ENCODE assay signal across 11 cellular contexts in genomic region chr17:76447931-76448652, GRCh38. TPM values are rescaled to one million over a fixed set of nuclear protein-coding genes. Genes with fewer than 3 reads are reported as not detected.
DNase-seq lines count a peak whose midpoint lies in the region; TF ChIP-seq lines count a peak whose summit lies in the region.
"Had no signal": no experiment of that assay in that cellular context is flagged by ENCODE, and none has a peak within 500 bp of the region (broad histone marks: within the 10 kb centered on the region; RNA-seq: fewer than 3 reads in every experiment).

No MANE protein-coding gene starts in this region.

- no peak overlapping the region for H3K27ac ChIP-seq in BLaER1
- peak overlapping the region; percentile 28; the same call in 1 of the 2 replicates for H3K27ac ChIP-seq in RWPE1
- H3K27ac ChIP-seq in left ventricle myocardium inferior (replicated peaks), result peak overlapping the region; percentile 94
- H3K27ac ChIP-seq in H9 (ENCODE audit: insufficient read length, low read depth, low read length), result no peak overlapping the region

- peaks cover 51% of the 10 kb centered on the region; the same call in 1 of the 2 replicates for H3K79me2 ChIP-seq in H9 (ENCODE audit: insufficient read depth, low read length)

- peaks cover 94% of the 10 kb centered on the region for H4K20me1 ChIP-seq in BLaER1
- H4K20me1 ChIP-seq in H9 (ENCODE audit: control insufficient read depth, insufficient read depth, insufficient read length), result no peaks in the 10 kb centered on the region

- TF ChIP-seq CTCF in RWPE1 (conservative IDR thresholded peaks at IDR 0.05; ENCODE audit: low read depth) (no peak), left ventricle myocardium inferior (IDR thresholded peaks at IDR 0.05; ENCODE audit: borderline replicate concordance) (no peak), H9 (conservative IDR thresholded peaks at IDR 0.05) (no peak)

- no peak overlapping the region for H3K4me3 ChIP-seq in BLaER1
- H3K4me3 ChIP-seq in left ventricle myocardium inferior, result peak overlapping the region; percentile 32
- H3K4me3 ChIP-seq in MG63, result no peak overlapping the region

- H3K9ac ChIP-seq in BLaER1 (no peak overlapping the region), H9 (ENCODE audit: extremely low read depth, insufficient read length, low read length) (no peak overlapping the region)

- DNase-seq in A172 (ENCODE audit: low spot score) (peak; percentile 45), RWPE1 (ENCODE audit: low spot score) (no peak), left ventricle myocardium inferior (no peak), H9 (no peak), NCI-H446 treated with DMSO at 0.1 percent for 48 hours (lab: John Stamatoyannopoulos, UW) (no peak), T1000 (lab: John Stamatoyannopoulos, UW) (no peak), MG63 (no peak)
- DNase-seq: DMS153, NCI-H1436 had no signal

- H2BK120ac ChIP-seq in H9 (ENCODE audit: low read depth, low read length, poor library complexity, severe bottlenecking), result no peak overlapping the region

- H3K18ac ChIP-seq in H9 (ENCODE audit: insufficient read length, low read depth, low read length), result no peak overlapping the region

- H2BK5ac ChIP-seq in H9 (ENCODE audit: insufficient read length, low read length), result no peak overlapping the region

- H4K8ac ChIP-seq in H9 (replicated peaks; ENCODE audit: insufficient read length, low read depth, low read length), result no peak overlapping the region

- H3K9me3 Mint-ChIP-seq in H9, result no peaks in the 10 kb centered on the region; a peak in 1 of 5 replicates

- peak overlapping the region; percentile 66 for H3K4me2 ChIP-seq in BLaER1
- H3K4me2 ChIP-seq in H9 (ENCODE audit: insufficient read depth, insufficient read length, low read length), result no peak overlapping the region

- no peak overlapping the region; a peak in 2 of 7 replicates for H3K27ac Mint-ChIP-seq in H9

- peaks cover 74 to 81% of the 10 kb centered on the region in 2 experiments for H3K4me1 Mint-ChIP-seq in H9

- H3K27me3 ChIP-seq in BLaER1, result no peaks in the 10 kb centered on the region
- H3K27me3 ChIP-seq in left ventricle myocardium inferior (ENCODE audit: low read depth), result no peaks in the 10 kb centered on the region
- no peaks in the 10 kb centered on the region for H3K27me3 ChIP-seq in H9 (ENCODE audit: insufficient read depth, low read length)
- H3K27me3 ChIP-seq in MG63, result no peaks in the 10 kb centered on the region

- H3K4me1 ChIP-seq in BLaER1 (peaks cover 85% of the 10 kb centered on the region), left ventricle myocardium inferior (peaks cover 98% of the 10 kb centered on the region), H9 (ENCODE audit: insufficient read depth, low read length) (peaks cover 38% of the 10 kb centered on the region)

- H4K5ac ChIP-seq in H9 (ENCODE audit: insufficient read length, low read depth, low read length), result no peak overlapping the region

- no peak overlapping the region for H2BK12ac ChIP-seq in H9 (ENCODE audit: insufficient read length, low read depth, low read length)

- H4K91ac ChIP-seq in H9 (ENCODE audit: insufficient read length, low read depth, low read length), result no peak overlapping the region

- CTCF ChIA-PET in RWPE1 (lab: Yijun Ruan, JAX), result interaction anchor here (2.5 kb wide), 1 partner anchor 40 kb away, joined by 12 read pairs; no protein-coding TSS in a partner anchor

- no peaks in the 10 kb centered on the region for H3K27me3 Mint-ChIP-seq in H9 (ENCODE audit: low read depth)

- peak overlapping the region in 1 of 2 experiments; percentile 19; a peak in 1 of 5 replicates for H3K4me3 Mint-ChIP-seq in H9

- peaks cover 0 to 4% (median 0%) of the 10 kb centered on the region in 3 experiments; a peak in 1 of 7 replicates for H3K36me3 Mint-ChIP-seq in H9 (ENCODE audit: insufficient read depth in 1 of 3, low read depth in 3 of 3)

- no peaks in the 10 kb centered on the region for H3K9me3 ChIP-seq in BLaER1
- H3K9me3 ChIP-seq in left ventricle myocardium inferior (replicated peaks), result no peaks in the 10 kb centered on the region
- H3K9me3 ChIP-seq in H9 (ENCODE audit: control insufficient read depth, low read depth, low read length), result no peaks in the 10 kb centered on the region
- H3K9me3 ChIP-seq in MG63, result no peaks in the 10 kb centered on the region

- H3K23ac ChIP-seq in H9 (ENCODE audit: insufficient read length, low read depth, low read length), result no peak overlapping the region

- no peak overlapping the region for H2BK15ac ChIP-seq in H9 (ENCODE audit: low read depth, low read length)

- H2AK5ac ChIP-seq in H9 (ENCODE audit: insufficient read length, low read length), result no peak overlapping the region

- H2AFZ ChIP-seq in H9 (ENCODE audit: low read length), result no peak overlapping the region

- POLR2A ChIA-PET in RWPE1 (lab: Yijun Ruan, JAX; ENCODE audit: low non-redundant PET), result no interaction called here

- H2BK20ac ChIP-seq in H9 (ENCODE audit: low read depth, low read length, poor library complexity, severe bottlenecking), result no peak overlapping the region

- WGBS in H9 (ENCODE audit: extremely low coverage, insufficient read length, low lambda C conversion rate), result no CpG with 5 or more reads among the region's 7 CpGs

- no peak overlapping the region for H3T11ph ChIP-seq in H9 (ENCODE audit: low read length)

- no peak overlapping the region for H3K56ac ChIP-seq in H9 (ENCODE audit: insufficient read length, low read depth, low read length)

- intact Hi-C loops in left ventricle myocardium inferior (cut with micrococcal nuclease), result no loop called here

- no peak overlapping the region for H3K14ac ChIP-seq in H9 (ENCODE audit: insufficient read depth, low read length)

- peaks cover 7% of the 10 kb centered on the region for H3K23me2 ChIP-seq in H9 (ENCODE audit: insufficient read length, low read depth, low read length, poor library complexity, severe bottlenecking)

- no peak overlapping the region for H3K4ac ChIP-seq in H9 (ENCODE audit: low read depth, low read length)

- no peaks in the 10 kb centered on the region for H3K36me3 ChIP-seq in BLaER1
- H3K36me3 ChIP-seq in left ventricle myocardium inferior, result no peaks in the 10 kb centered on the region
- peaks cover 14% of the 10 kb centered on the region for H3K36me3 ChIP-seq in MG63

- H3K79me1 ChIP-seq in H9 (ENCODE audit: insufficient read depth, low read depth, low read length, poor library complexity, severe bottlenecking), result no peaks in the 10 kb centered on the region

RNA-seq across cellular contexts. Expression of gene UBE2O, which starts 4.9 kb away (rescaled TPM):
- 11.4 and 19.4 TPM in 2 replicates for total RNA-seq in A172 (2014; rRNA removed; shearing (Covaris generic))
- total RNA-seq in left ventricle myocardium inferior (35.7 TPM), H9 (2021) (47.7 and 52.6 TPM in 2 replicates)
- total RNA-seq in MG63 (2014; rRNA removed; shearing (Covaris generic); ENCODE audit: low replicate concordance), result 19.7 and 32.7 TPM in 2 replicates

RNA-seq across cellular contexts. Expression of gene AANAT, which starts 19.3 kb away (rescaled TPM):
- not detected in 2 replicates for total RNA-seq in A172 (2014; rRNA removed; shearing (Covaris generic))
- total RNA-seq in left ventricle myocardium inferior (not detected), H9 (2021) (0.15 and 0.55 TPM in 2 replicates)
- total RNA-seq in MG63 (2014; rRNA removed; shearing (Covaris generic); ENCODE audit: low replicate concordance), result not detected in 2 replicates
- total RNA-seq: sciatic nerve had no signal

RNA-seq across cellular contexts. Expression of gene RHBDF2, which starts 53.1 kb away (rescaled TPM):
- 36.2 and 54.9 TPM in 2 replicates for total RNA-seq in A172 (2014; rRNA removed; shearing (Covaris generic))
- total RNA-seq in left ventricle myocardium inferior (13.8 TPM), H9 (2021) (17.1 and 19.7 TPM in 2 replicates)
- total RNA-seq in MG63 (2014; rRNA removed; shearing (Covaris generic); ENCODE audit: low replicate concordance), result 5.9 and 20.9 TPM in 2 replicates

Comparison
In these comparisons a context has a peak if more than half of its experiments do, and no peak if none do; other contexts are left out.
1. H3K27ac ChIP-seq: peak in RWPE1 (single experiment) and left ventricle myocardium inferior (single experiment); none in BLaER1 (single experiment) and H9 (single experiment).